8 cellular contexts compared by ENCODE assay signal in the genomic region with DNA sequence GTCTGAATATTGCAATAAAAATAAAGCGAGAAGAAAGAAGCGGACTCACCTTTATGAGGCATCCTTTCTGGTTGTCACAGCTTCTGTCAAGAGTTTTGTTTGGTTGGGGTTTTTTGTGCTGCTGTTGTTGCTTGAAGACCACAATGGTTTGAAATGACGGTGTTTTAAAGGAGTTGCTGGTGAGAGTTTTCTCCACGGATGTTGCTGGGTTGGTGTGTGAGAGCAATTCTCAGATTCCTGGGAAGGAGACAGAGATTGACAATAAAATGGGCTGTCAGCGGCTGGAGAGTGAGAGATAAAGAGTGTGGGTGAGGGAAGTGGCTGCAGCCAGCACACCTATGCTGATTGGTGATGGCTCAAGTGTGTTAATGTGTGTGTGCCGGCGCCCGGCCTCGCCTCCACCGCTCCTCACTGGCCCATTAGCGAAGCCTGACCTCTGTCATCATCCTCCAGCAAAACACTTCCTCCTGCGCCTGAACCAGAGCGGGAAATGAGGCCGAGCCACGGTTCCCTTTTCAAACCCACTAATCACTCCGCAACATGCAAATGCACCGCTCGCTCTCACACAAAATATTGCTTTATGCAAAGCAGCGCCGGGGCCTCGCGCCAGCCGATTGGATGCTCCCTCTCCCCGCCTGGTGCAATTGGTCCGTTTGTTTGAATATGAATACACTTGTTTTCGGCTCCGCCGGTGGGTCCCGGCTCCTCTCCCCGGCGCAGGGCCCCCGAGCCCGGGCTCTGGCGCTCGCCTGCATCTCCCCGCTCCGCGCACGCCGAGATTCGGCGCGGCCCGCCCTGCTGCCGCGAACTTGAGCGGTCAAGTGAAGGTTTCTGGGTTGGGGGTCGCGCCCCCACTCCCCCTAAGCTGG. TPM values are rescaled to one million over a fixed set of nuclear protein-coding genes. Genes with fewer than 3 reads are reported as not detected.
DNase-seq lines count a peak whose midpoint lies in the region; ATAC-seq and TF ChIP-seq lines count a peak whose summit lies in the region.

A gene (minus strand): TSS at position 544 of the 869 bp plus-strand sequence. CDS start 4,911 bp downstream, outside the sequence.

- H3K27ac Mint-ChIP-seq in Calu3 (ENCODE audit: unreplicated experiment) = peak within 1 kb of the TSS; percentile 63

- H3K36me3 ChIP-seq in adrenal gland (replicated peaks in 1 of 2) = no peaks in the 10 kb centered on the region

- H3K9me3 ChIP-seq in adrenal gland (replicated peaks in 1 of 3) (no peaks in the 10 kb centered on the region), right cardiac atrium (ENCODE audit: control insufficient read depth, low read length) (no peaks in the 10 kb centered on the region)

- TF ChIP-seq CTCF in Calu3 (IDR thresholded peaks at IDR 0.05; ENCODE audit: unreplicated experiment) = no peak
- no peak for TF ChIP-seq CTCF in adrenal gland (IDR thresholded peaks at IDR 0.05)

- no TSS peak for BruUV-seq in Calu3 (replicated peaks; lab: Mats Ljungman, UMichigan)

- H3K27ac ChIP-seq in adrenal gland (no peak within 1 kb of the TSS), right cardiac atrium (ENCODE audit: low read length) (no peak within 1 kb of the TSS)

- peak within 1 kb of the TSS; percentile 82 for H3K4me3 Mint-ChIP-seq in Calu3 (ENCODE audit: low read depth, unreplicated experiment)

- H3K4me3 ChIP-seq in adrenal gland (peak within 1 kb of the TSS in 2 of 4 donors; percentile 15 to 50), right cardiac atrium (ENCODE audit: low read length) (peak within 1 kb of the TSS; percentile 64)

- DNase-seq in Calu3 = peak; percentile 49
- DNase-seq in NCI-H774 (lab: John Stamatoyannopoulos, UW) = peak; percentile 95
- DNase-seq in adrenal gland = peak in 6 of 7 donors; percentile 51 to 67 (median 62)
- DNase-seq in right cardiac atrium = peak; percentile 44 to 75 (median 63)
- peak; percentile 89 for DNase-seq in posterior vena cava (ENCODE audit: low spot score)
- no peak for DNase-seq in SHP77 (lab: John Stamatoyannopoulos, UW)

- CTCF ChIA-PET in Calu3 (lab: Charles Lee) = no interaction called here

- H3K4me1 Mint-ChIP-seq in Calu3 (ENCODE audit: low read depth, unreplicated experiment) = peaks cover 35% of the 10 kb centered on the region

- H3K4me1 ChIP-seq in adrenal gland (replicated peaks in 1 of 2) (peaks cover 21 to 58% of the 10 kb centered on the region in 2 donors), right cardiac atrium (ENCODE audit: control insufficient read depth, insufficient read depth, low read length) (peaks cover 15% of the 10 kb centered on the region)

- ATAC-seq in GM19452 (IDR thresholded peaks at IDR 0.05; ENCODE audit: unreplicated experiment) = peak; percentile 69
- peak; percentile 63 for ATAC-seq in HG03460 (IDR thresholded peaks at IDR 0.05; ENCODE audit: unreplicated experiment)
- peak in 1 of 2 donors; percentile 28 for ATAC-seq in right cardiac atrium

- peaks cover 91% of the 10 kb centered on the region for H3K27me3 Mint-ChIP-seq in Calu3 (ENCODE audit: unreplicated experiment)

- WGBS in adrenal gland, 4 donors = 6 to 11% (median 7%) methylated on average over 28 to 49 of the region's 49 CpGs
- WGBS in right cardiac atrium = 3% methylated on average over 49 of the region's 49 CpGs

- no peaks in the 10 kb centered on the region for H3K9me3 Mint-ChIP-seq in Calu3 (ENCODE audit: low read depth, unreplicated experiment)

- H3K27me3 ChIP-seq in adrenal gland = peaks cover 92% of the 10 kb centered on the region
- H3K27me3 ChIP-seq in right cardiac atrium (ENCODE audit: control insufficient read depth, insufficient read depth) = no peaks in the 10 kb centered on the region

- H3K36me3 Mint-ChIP-seq in Calu3 (ENCODE audit: insufficient read depth, unreplicated experiment) = peaks cover 15% of the 10 kb centered on the region

- intact Hi-C loops in Calu3 (cut with micrococcal nuclease; ENCODE audit: unreplicated experiment) (no loop called here), adrenal gland (cut with DNase I) (no loop called here), right cardiac atrium (cut with DNase I) (no loop called here), posterior vena cava (cut with DNase I) (no loop called here)

- no peak for TF ChIP-seq POLR2A in adrenal gland (IDR thresholded peaks at IDR 0.05)

RNA-seq across cellular contexts. Expression of the gene that starts here (rescaled TPM):
- total RNA-seq in Calu3 (2022) = 0.24 and 0.87 TPM in 2 replicates
- total RNA-seq in adrenal gland = 1 to 10 TPM in 2 of 8 donors, under 1 TPM in 4, not detected in 2; 0.11 to 3.7 (median 0.68) TPM
- polyA plus RNA-seq in adrenal gland = under 1 TPM; 0.08 to 0.30 (median 0.20) TPM
- not detected for total RNA-seq in right cardiac atrium
- 0.02 TPM for polyA plus RNA-seq in right cardiac atrium
- not detected for total RNA-seq in posterior vena cava

Comparison
In these comparisons a context has a peak if more than half of its experiments do, and no peak if none do; other contexts are left out.
1. Peak in DNase-seq in Calu3; RNA of the gene not detected or under 1 TPM.
2. Peak in DNase-seq and H3K4me3 ChIP-seq in right cardiac atrium; RNA of the gene not detected or under 1 TPM.
3. Peak in DNase-seq in posterior vena cava; RNA of the gene not detected or under 1 TPM.
4. DNase-seq: peak in NCI-H774 (single experiment) and adrenal gland (6 of 7); none in SHP77 (0 of 2).